8 cellular contexts compared by ENCODE assay signal in the genomic region with DNA sequence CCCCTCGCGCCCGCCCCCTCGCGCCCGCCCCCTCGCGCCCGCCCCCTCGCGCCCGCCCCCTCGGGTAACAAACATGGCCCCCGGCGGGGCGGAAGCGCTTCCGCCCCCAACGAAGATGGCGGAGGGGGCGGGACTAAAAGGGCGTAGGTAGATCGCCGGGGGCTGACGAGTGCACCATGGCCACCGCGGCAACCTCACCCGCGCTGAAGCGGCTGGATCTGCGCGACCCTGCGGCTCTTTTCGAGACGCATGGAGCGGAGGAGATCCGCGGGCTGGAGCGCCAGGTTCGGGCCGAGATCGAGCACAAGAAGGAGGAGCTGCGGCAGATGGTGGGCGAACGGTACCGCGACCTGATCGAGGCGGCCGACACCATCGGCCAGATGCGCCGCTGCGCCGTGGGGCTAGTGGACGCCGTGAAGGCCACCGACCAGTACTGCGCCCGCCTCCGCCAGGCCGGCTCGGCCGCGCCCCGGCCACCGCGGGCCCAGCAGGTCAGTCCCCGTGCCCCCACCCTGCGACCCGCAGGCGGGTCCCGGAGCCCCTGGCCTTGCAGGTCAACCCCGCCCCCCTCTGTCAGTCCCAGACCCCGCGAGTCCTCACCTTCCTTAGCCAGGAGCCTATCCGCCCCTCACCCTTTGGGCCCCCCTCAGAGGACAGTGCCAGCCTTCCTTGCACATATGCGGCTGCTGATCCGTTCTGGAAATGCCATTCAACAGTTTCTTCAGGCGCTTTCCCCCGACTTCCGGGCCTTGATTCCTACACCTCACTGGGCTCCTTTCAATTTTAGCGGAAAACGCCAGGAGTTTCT. TPM values are rescaled to one million over a fixed set of nuclear protein-coding genes. Genes with fewer than 3 reads are reported as not detected.
A peak's percentile ranks its signal among the peaks of the same experiment; 100 is the strongest.
DNase-seq lines count a peak whose midpoint lies in the region; ATAC-seq, FAIRE-seq and TF ChIP-seq lines count a peak whose summit lies in the region.

A gene with protein sequence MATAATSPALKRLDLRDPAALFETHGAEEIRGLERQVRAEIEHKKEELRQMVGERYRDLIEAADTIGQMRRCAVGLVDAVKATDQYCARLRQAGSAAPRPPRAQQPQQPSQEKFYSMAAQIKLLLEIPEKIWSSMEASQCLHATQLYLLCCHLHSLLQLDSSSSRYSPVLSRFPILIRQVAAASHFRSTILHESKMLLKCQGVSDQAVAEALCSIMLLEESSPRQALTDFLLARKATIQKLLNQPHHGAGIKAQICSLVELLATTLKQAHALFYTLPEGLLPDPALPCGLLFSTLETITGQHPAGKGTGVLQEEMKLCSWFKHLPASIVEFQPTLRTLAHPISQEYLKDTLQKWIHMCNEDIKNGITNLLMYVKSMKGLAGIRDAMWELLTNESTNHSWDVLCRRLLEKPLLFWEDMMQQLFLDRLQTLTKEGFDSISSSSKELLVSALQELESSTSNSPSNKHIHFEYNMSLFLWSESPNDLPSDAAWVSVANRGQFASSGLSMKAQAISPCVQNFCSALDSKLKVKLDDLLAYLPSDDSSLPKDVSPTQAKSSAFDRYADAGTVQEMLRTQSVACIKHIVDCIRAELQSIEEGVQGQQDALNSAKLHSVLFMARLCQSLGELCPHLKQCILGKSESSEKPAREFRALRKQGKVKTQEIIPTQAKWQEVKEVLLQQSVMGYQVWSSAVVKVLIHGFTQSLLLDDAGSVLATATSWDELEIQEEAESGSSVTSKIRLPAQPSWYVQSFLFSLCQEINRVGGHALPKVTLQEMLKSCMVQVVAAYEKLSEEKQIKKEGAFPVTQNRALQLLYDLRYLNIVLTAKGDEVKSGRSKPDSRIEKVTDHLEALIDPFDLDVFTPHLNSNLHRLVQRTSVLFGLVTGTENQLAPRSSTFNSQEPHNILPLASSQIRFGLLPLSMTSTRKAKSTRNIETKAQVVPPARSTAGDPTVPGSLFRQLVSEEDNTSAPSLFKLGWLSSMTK (plus strand): TSS at position 162 of the 808 bp plus-strand sequence. CDS start 15 bp downstream, at position 177.

- intact Hi-C loops in T-helper 2 cell treated with Interferon-gamma antibody and Interleukin-4, amounts not matched to agents 100 ng/mL and 5 ng/mL, for 36 hours (cut with micrococcal nuclease), result loop anchor here (1.0 to 5.0 kb wide), 6 partner anchors 34 to 1009 kb away; a partner anchor contains a TSS
- intact Hi-C loops in right cardiac atrium (cut with DNase I), result loop anchor here in 2 of 4 donors (5.0 to 10.0 kb wide), 3 partner anchors 39 to 466 kb away; a partner anchor contains a TSS

- ATAC-seq in HG02798 (IDR thresholded peaks at IDR 0.05; ENCODE audit: poor library complexity, unreplicated experiment) (peak; percentile 84), right cardiac atrium (peak; percentile 89 to 91)

- under 1% methylated on average over 75 of the region's 84 CpGs for WGBS in right cardiac atrium

- FAIRE-seq in GM12892 (lab: Jason Lieb, UNC), result no peak
- peak; percentile 95 for FAIRE-seq in urothelium cell line (lab: Jason Lieb, UNC)

- H3K9me3 ChIP-seq in right cardiac atrium (ENCODE audit: control insufficient read depth, low read length), result no peaks in the 10 kb centered on the region

- H3K4me1 ChIP-seq in right cardiac atrium (ENCODE audit: control insufficient read depth, insufficient read depth, low read length), result peaks cover 5% of the 10 kb centered on the region

- peak within 1 kb of the TSS; percentile 95 for H3K4me3 ChIP-seq in right cardiac atrium (ENCODE audit: low read length)

- DNase-seq in GM12892 (ENCODE audit: insufficient read length), result peak; percentile 94
- peak; percentile 81 to 83 for DNase-seq in NCI-H187 (lab: John Stamatoyannopoulos, UW)
- peak; percentile 88 to 96 (median 91) for DNase-seq in right cardiac atrium
- DNase-seq in putamen (ENCODE audit: low spot score), result peak; percentile 89
- DNase-seq in urothelium cell line (ENCODE audit: low spot score), result peak; percentile 99

- no peaks in the 10 kb centered on the region for H3K27me3 ChIP-seq in right cardiac atrium (ENCODE audit: control insufficient read depth, insufficient read depth)

- H3K27ac ChIP-seq in angular gyrus (ENCODE audit: low read depth, low read length) (peak within 1 kb of the TSS; percentile 71), right cardiac atrium (ENCODE audit: low read length) (peak within 1 kb of the TSS; percentile 90)

- peak; percentile 57; the same call in 1 of the 2 replicates for TF ChIP-seq POLR2A in GM12892 (IDR thresholded peaks at IDR 0.05; ENCODE audit: low read depth, low read length)

RNA-seq across cellular contexts. Expression of the gene that starts here (rescaled TPM):
- 10.9 TPM for polyA plus RNA-seq in GM12892 (2012; ENCODE audit: missing spikeins)
- 29.8 and 32.4 TPM in 2 replicates for total RNA-seq in T-helper 2 cell treated with Interferon-gamma antibody and Interleukin-4, amounts not matched to agents 100 ng/mL and 5 ng/mL, for 36 hours
- total RNA-seq in right cardiac atrium, result 10 to 100 TPM; 38.5 to 51.4 (median 43.2) TPM
- 43.2 TPM for polyA plus RNA-seq in right cardiac atrium

Comparison
In these comparisons a context has a peak if more than half of its experiments do, and no peak if none do; other contexts are left out.
1. Peak in every context shown above with its lines: DNase-seq, ATAC-seq, H3K4me3 ChIP-seq and H3K27ac ChIP-seq.